In the genomic region with DNA sequence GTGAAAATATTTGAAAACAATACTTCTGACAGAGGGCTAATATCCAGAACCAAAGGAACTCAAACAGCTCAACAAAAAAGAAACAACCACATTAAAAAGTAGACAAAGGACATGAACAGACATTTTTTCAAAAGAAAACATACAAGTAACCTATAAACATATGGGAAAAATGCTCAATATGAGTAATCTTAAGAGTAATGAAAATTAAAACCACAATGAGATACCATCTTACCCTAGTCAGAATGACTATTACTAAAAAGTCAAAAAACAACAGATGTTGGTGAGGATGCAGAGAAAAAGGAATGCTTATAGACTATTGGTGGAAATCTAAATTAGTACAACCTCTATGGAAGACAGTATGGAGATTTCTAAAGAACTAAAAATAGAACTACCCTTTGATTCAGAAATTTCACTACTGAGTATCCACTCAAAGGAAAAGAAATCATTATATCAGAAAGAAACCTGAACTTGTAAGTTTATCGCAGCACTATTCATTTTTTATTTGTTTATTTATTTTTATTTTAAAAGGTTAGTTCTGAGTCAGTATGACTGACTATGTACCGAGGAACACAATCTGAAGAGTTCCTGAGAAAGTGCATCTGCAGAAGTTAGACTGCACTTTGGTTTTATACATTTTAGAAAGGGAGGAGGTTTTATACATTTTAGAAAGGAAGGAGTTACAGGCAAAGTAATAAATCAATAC, we compare ENCODE assay signal across 20 cellular contexts.
DNase-seq lines count a peak whose midpoint lies in the region; ATAC-seq, FAIRE-seq and TF ChIP-seq lines count a peak whose summit lies in the region.
"Had no signal": no experiment of that assay in that cellular context is flagged by ENCODE, and none has a peak within 500 bp of the region (broad histone marks: within the 10 kb centered on the region; RNA-seq: fewer than 3 reads in every experiment).

No MANE protein-coding gene starts in this region.

- no peak overlapping the region for H3K4me3 Mint-ChIP-seq in glutamatergic neuron (ENCODE audit: unreplicated experiment)
- H3K4me3 Mint-ChIP-seq: dendritic cell treated with granulocyte-macrophage colony-stimulating factor and Interleukin-4, amounts not matched to agents 40 ng/mL and 50 ng/mL, for 4 days had no signal

- peak; percentile 62; the same call in 2 of the 3 replicates for ATAC-seq in RWPE2 (ENCODE audit: low read depth)
- ATAC-seq: stimulated activated naive CD8-positive, alpha-beta T cell treated with anti-CD3 and anti-CD28 coated beads, Interleukin-15, Interleukin-2, amounts not matched to agents 100 U/mL and 50 U/mL, for 24 hours had no signal

- peak; percentile 30 for DNase-seq in A172 (ENCODE audit: low spot score)
- DNase-seq in RWPE2 (ENCODE audit: low spot score): no peak
- DNase-seq in fibroblast of peridontal ligament (ENCODE audit: extremely low read depth): peak; percentile 25
- DNase-seq in glutamatergic neuron: no peak
- DNase-seq in activated gamma-delta T cell treated with Interleukin-2 at 50 U/mL for 16 hours: no peak
- DNase-seq in retina: no peak
- DNase-seq in globus pallidus (ENCODE audit: low spot score): no peak
- DNase-seq: activated CD4-positive, alpha-beta T cell treated with anti-CD3 and anti-CD28 coated beads, Interleukin-2, amount 50 U/mL, for 48 hours; anterior cingulate cortex; DMS 273 treated with DMSO at 0.1 percent for 48 hours; erythroblast; left ventricle myocardium inferior; MG63; NCI-H187 treated with DMSO at 0.1 percent for 48 hours; NCI-H524; stimulated activated naive CD8-positive, alpha-beta T cell treated with anti-CD3 and anti-CD28 coated beads, Interleukin-15, Interleukin-2, amounts not matched to agents 100 U/mL and 50 U/mL, for 24 hours had no signal

- FAIRE-seq in G401.6 (lab: Jason Lieb, UNC): peak; percentile 74
- FAIRE-seq: TTC549 had no signal

- TF ChIP-seq CTCF in RWPE2 (IDR thresholded peaks at IDR 0.05; ENCODE audit: poor library complexity, severe bottlenecking) (no peak), glutamatergic neuron (IDR thresholded peaks at IDR 0.05; ENCODE audit: partially characterized antibody, unreplicated experiment) (no peak)

- no peaks in the 10 kb centered on the region for H3K4me1 Mint-ChIP-seq in glutamatergic neuron (ENCODE audit: low read depth, unreplicated experiment)

- H3K27ac ChIP-seq in RWPE2 (ENCODE audit: poor library complexity, severe bottlenecking): peak overlapping the region; percentile 69
- H3K27ac ChIP-seq: left ventricle myocardium inferior had no signal

- H3K27ac Mint-ChIP-seq in glutamatergic neuron (ENCODE audit: unreplicated experiment): no peak overlapping the region
- H3K27ac Mint-ChIP-seq: activated T-helper 2 cell treated with anti-CD3 and anti-CD28 coated beads, Interferon-gamma antibody, Interleukin-2, Interleukin-4, amounts not matched to agents 10 μg/mL and 5 μg/mL and 100 μg/mL, durations not matched to agents 14 hours and 24 hours and 36 hours; dendritic cell treated with granulocyte-macrophage colony-stimulating factor and Interleukin-4, amounts not matched to agents 40 ng/mL and 50 ng/mL, for 4 days had no signal

- no peaks in the 10 kb centered on the region for H3K27me3 ChIP-seq in RWPE2 (ENCODE audit: insufficient read depth, poor library complexity, severe bottlenecking)
- H3K27me3 ChIP-seq: MG63 had no signal

- peaks cover 15% of the 10 kb centered on the region for H3K4me1 ChIP-seq in RWPE2 (ENCODE audit: insufficient read depth, poor library complexity, severe bottlenecking)

- no peaks in the 10 kb centered on the region for H3K9me3 Mint-ChIP-seq in glutamatergic neuron (ENCODE audit: unreplicated experiment)

- no peak overlapping the region for H3K4me3 ChIP-seq in RWPE2 (ENCODE audit: severe bottlenecking)
- H3K4me3 ChIP-seq: left ventricle myocardium inferior, MG63 had no signal

- no peaks in the 10 kb centered on the region for H3K9me3 ChIP-seq in RWPE2 (ENCODE audit: severe bottlenecking)
- H3K9me3 ChIP-seq: MG63 had no signal

- H3K36me3 ChIP-seq in RWPE2 (ENCODE audit: low read depth): no peaks in the 10 kb centered on the region
- H3K36me3 ChIP-seq: left ventricle myocardium inferior, MG63 had no signal

- H3K27me3 Mint-ChIP-seq in glutamatergic neuron (ENCODE audit: unreplicated experiment): no peaks in the 10 kb centered on the region
- H3K27me3 Mint-ChIP-seq: dendritic cell treated with granulocyte-macrophage colony-stimulating factor and Interleukin-4, amounts not matched to agents 40 ng/mL and 50 ng/mL, for 4 days had no signal

- no peaks in the 10 kb centered on the region for H3K36me3 Mint-ChIP-seq in glutamatergic neuron (ENCODE audit: unreplicated experiment)

Comparison
In these comparisons a context has a peak if more than half of its experiments do, and no peak if none do; other contexts are left out.
1. DNase-seq: peak in A172 (single experiment) and fibroblast of peridontal ligament (single experiment); none in RWPE2 (single experiment), glutamatergic neuron (single experiment), activated gamma-delta T cell treated with Interleukin-2 at 50 U/mL for 16 hours (single experiment), retina (single experiment) and globus pallidus (single experiment).